In the genomic region with DNA sequence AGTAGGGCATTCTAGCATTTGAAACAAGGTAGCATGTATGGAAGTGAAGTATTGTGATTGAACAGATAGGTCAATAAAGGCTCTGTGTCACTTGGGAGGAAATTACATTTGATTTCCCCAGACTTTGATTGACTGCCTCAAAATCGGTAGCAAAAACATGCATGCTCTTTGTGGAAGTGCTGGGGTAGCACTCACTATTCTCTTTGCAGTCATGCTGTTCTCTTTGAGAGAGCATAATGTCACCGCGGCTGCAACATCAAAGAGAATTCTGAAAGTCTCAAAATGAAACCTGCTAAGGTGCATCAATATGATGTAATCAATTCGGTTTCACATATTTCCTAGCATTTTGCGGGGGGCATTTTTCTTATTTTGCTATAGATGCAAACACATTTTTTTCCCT, we compare ENCODE assay signal across 12 cellular contexts.
A peak's percentile ranks its signal among the peaks of the same experiment; 100 is the strongest.
DNase-seq lines count a peak whose midpoint lies in the region; ATAC-seq and TF ChIP-seq lines count a peak whose summit lies in the region.
"Had no signal": no experiment of that assay in that cellular context is flagged by ENCODE, and none has a peak within 500 bp of the region (broad histone marks: within the 10 kb centered on the region; RNA-seq: fewer than 3 reads in every experiment).

No MANE protein-coding gene starts in this region.

- no peaks in the 10 kb centered on the region for H3K4me1 ChIP-seq in PC-9 (replicated peaks; ENCODE audit: insufficient read depth)

- H3K9me3 Mint-ChIP-seq in activated CD4-positive, alpha-beta memory T cell treated with anti-CD3 and anti-CD28 coated beads for 36 hours, result no peaks in the 10 kb centered on the region
- H3K9me3 Mint-ChIP-seq in activated CD4-positive, alpha-beta memory T cell treated with anti-CD3 and anti-CD28 coated beads, Interleukin-2, amount 10 ng/mL, durations not matched to agents 7 days and 5 days, result no peaks in the 10 kb centered on the region

- POLR2A ChIA-PET in activated CD4-positive, alpha-beta memory T cell treated with anti-CD3 and anti-CD28 coated beads for 36 hours (lab: Charles Lee), result no interaction called here
- POLR2A ChIA-PET in activated CD4-positive, alpha-beta memory T cell treated with anti-CD3 and anti-CD28 coated beads, Interleukin-2, amount 10 ng/mL, durations not matched to agents 7 days and 5 days (lab: Charles Lee), result no interaction called here
- POLR2A ChIA-PET in PC-9 (lab: Charles Lee; ENCODE audit: unreplicated experiment), result no interaction called here

- no peaks in the 10 kb centered on the region for H4K20me1 ChIP-seq in PC-9 (ENCODE audit: insufficient read depth)

- BruUV-seq in PC-9 (replicated peaks; lab: Mats Ljungman, UMichigan), result no TSS peak

- H3K4me2 ChIP-seq in PC-9, result no peak overlapping the region

- peak; percentile 60 for DNase-seq in activated CD4-positive, alpha-beta memory T cell treated with anti-CD3 and anti-CD28 coated beads for 36 hours
- no peak for DNase-seq in activated CD4-positive, alpha-beta memory T cell treated with anti-CD3 and anti-CD28 coated beads, Interleukin-2, amount 10 ng/mL, durations not matched to agents 7 days and 5 days
- peak; percentile 11 to 17 for DNase-seq in activated CD4-positive, alpha-beta T cell treated with anti-CD3 and anti-CD28 coated beads, Interleukin-2, amount 50 U/mL, for 48 hours
- peak; percentile 27 for DNase-seq in stimulated activated CD4-positive, alpha-beta T cell treated with anti-CD3 and anti-CD28 coated beads, Interleukin-4, amount 100 ng/mL, for 24 hours
- DNase-seq in dedifferentiated amniotic fluid mesenchymal stem cell (ENCODE audit: extremely low spot score) (no peak), NCI-H82 (lab: John Stamatoyannopoulos, UW) (no peak), PC-9 (no peak)
- DNase-seq: AML-193, EL had no signal

- H2AFZ ChIP-seq in PC-9, result no peak overlapping the region

- H3K9me2 ChIP-seq in PC-9 (ENCODE audit: insufficient read depth), result no peaks in the 10 kb centered on the region

- H3K27ac ChIP-seq in PC-9, result no peak overlapping the region

- no peak for TF ChIP-seq CTCF in PC-9 (conservative IDR thresholded peaks at IDR 0.05)

- CTCF ChIA-PET in activated CD4-positive, alpha-beta memory T cell treated with anti-CD3 and anti-CD28 coated beads for 36 hours (lab: Charles Lee), result interaction anchor here (5.8 kb wide), 1 partner anchor 417 kb away, joined by 58 read pairs; no protein-coding TSS in a partner anchor
- CTCF ChIA-PET in activated CD4-positive, alpha-beta memory T cell treated with anti-CD3 and anti-CD28 coated beads, Interleukin-2, amount 10 ng/mL, durations not matched to agents 7 days and 5 days (lab: Charles Lee), result interaction anchor here (1.2 kb wide), 1 partner anchor 418 kb away, joined by 3 read pairs; no protein-coding TSS in a partner anchor
- CTCF ChIA-PET in PC-9 (lab: Charles Lee), result no interaction called here

- peak; percentile 59 for ATAC-seq in GM21786 (IDR thresholded peaks at IDR 0.05; ENCODE audit: unreplicated experiment)
- ATAC-seq: Panc1 had no signal

- no peaks in the 10 kb centered on the region for H3K27me3 ChIP-seq in PC-9 (ENCODE audit: insufficient read depth, low read depth)

- no peak overlapping the region for H3K4me3 ChIP-seq in PC-9

- no peaks in the 10 kb centered on the region for H3K36me3 ChIP-seq in PC-9 (ENCODE audit: low read depth)

- H3K27me3 Mint-ChIP-seq in activated CD4-positive, alpha-beta memory T cell treated with anti-CD3 and anti-CD28 coated beads for 36 hours, result peaks cover 3% of the 10 kb centered on the region
- H3K27me3 Mint-ChIP-seq in activated CD4-positive, alpha-beta memory T cell treated with anti-CD3 and anti-CD28 coated beads, Interleukin-2, amount 10 ng/mL, durations not matched to agents 7 days and 5 days, result peaks cover 21% of the 10 kb centered on the region

- H3K9me3 ChIP-seq in PC-9 (ENCODE audit: insufficient read depth, low read depth), result no peaks in the 10 kb centered on the region

- no peaks in the 10 kb centered on the region for H3K36me3 Mint-ChIP-seq in activated CD4-positive, alpha-beta memory T cell treated with anti-CD3 and anti-CD28 coated beads for 36 hours
- no peaks in the 10 kb centered on the region for H3K36me3 Mint-ChIP-seq in activated CD4-positive, alpha-beta memory T cell treated with anti-CD3 and anti-CD28 coated beads, Interleukin-2, amount 10 ng/mL, durations not matched to agents 7 days and 5 days (ENCODE audit: low read depth)
- H3K36me3 Mint-ChIP-seq: brain had no signal

- peaks cover 18% of the 10 kb centered on the region for H3K4me1 Mint-ChIP-seq in activated CD4-positive, alpha-beta memory T cell treated with anti-CD3 and anti-CD28 coated beads for 36 hours (ENCODE audit: low read depth)
- H3K4me1 Mint-ChIP-seq in activated CD4-positive, alpha-beta memory T cell treated with anti-CD3 and anti-CD28 coated beads, Interleukin-2, amount 10 ng/mL, durations not matched to agents 7 days and 5 days, result peaks cover 20% of the 10 kb centered on the region

- no peak overlapping the region for H3K27ac Mint-ChIP-seq in activated CD4-positive, alpha-beta memory T cell treated with anti-CD3 and anti-CD28 coated beads for 36 hours
- H3K27ac Mint-ChIP-seq in activated CD4-positive, alpha-beta memory T cell treated with anti-CD3 and anti-CD28 coated beads, Interleukin-2, amount 10 ng/mL, durations not matched to agents 7 days and 5 days, result no peak overlapping the region
- H3K27ac Mint-ChIP-seq: brain had no signal

- intact Hi-C loops in activated CD4-positive, alpha-beta memory T cell treated with anti-CD3 and anti-CD28 coated beads for 36 hours (cut with micrococcal nuclease), result loop anchor here (2.0 kb wide), 1 partner anchor 739 kb away; no protein-coding TSS in a partner anchor
- intact Hi-C loops in PC-9 (cut with micrococcal nuclease; ENCODE audit: unreplicated experiment), result no loop called here

- H3F3A ChIP-seq in PC-9 (ENCODE audit: insufficient read depth, low read depth), result no peaks in the 10 kb centered on the region

- no peak overlapping the region for H3K4me3 Mint-ChIP-seq in activated CD4-positive, alpha-beta memory T cell treated with anti-CD3 and anti-CD28 coated beads for 36 hours
- no peak overlapping the region for H3K4me3 Mint-ChIP-seq in activated CD4-positive, alpha-beta memory T cell treated with anti-CD3 and anti-CD28 coated beads, Interleukin-2, amount 10 ng/mL, durations not matched to agents 7 days and 5 days
- H3K4me3 Mint-ChIP-seq: brain had no signal

- H3K79me2 ChIP-seq in PC-9 (ENCODE audit: low read depth), result no peaks in the 10 kb centered on the region

Comparison
In these comparisons a context has a peak if more than half of its experiments do, and no peak if none do; other contexts are left out.
1. DNase-seq: peak in activated CD4-positive, alpha-beta memory T cell treated with anti-CD3 and anti-CD28 coated beads for 36 hours (single experiment), activated CD4-positive, alpha-beta T cell treated with anti-CD3 and anti-CD28 coated beads, Interleukin-2, amount 50 U/mL, for 48 hours (2 of 2) and stimulated activated CD4-positive, alpha-beta T cell treated with anti-CD3 and anti-CD28 coated beads, Interleukin-4, amount 100 ng/mL, for 24 hours (single experiment); none in activated CD4-positive, alpha-beta memory T cell treated with anti-CD3 and anti-CD28 coated beads, Interleukin-2, amount 10 ng/mL, durations not matched to agents 7 days and 5 days (single experiment), dedifferentiated amniotic fluid mesenchymal stem cell (single experiment), NCI-H82 (single experiment) and PC-9 (0 of 2).